Comparison of ENCODE assay signal across 1 cellular context in the genomic region with DNA sequence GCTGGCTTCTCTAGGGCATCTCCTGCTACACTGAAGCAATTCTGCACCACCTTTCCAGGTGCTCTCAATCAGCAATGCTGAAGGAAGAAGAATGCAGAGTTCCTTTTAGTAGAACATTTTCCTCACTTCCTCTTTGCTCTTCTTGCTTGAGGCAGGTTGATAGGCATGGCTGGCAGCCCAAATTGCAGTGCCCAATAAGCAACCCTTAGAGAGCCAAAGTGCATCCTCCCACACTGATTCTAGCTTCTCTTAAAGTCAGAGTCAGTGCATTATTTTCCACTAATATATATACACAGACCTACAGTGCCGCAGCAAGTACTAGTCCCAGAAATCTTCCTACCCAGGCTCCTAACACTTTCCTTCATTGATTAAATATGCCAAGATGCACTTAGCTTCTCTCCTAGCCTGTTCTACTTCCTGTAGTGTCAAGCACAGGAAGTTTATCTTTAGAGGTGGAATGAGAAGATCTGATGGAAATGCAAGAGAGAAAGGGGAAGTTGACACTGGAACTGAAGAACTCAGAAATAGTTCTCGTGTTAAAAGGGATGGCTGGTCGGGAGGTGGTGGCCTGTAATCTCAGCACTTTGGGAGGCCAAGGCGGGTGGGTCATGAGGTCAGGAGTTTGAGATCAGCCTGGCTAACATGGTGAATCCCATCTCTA.
TF ChIP-seq lines count a peak whose summit lies in the region.

No MANE protein-coding gene starts in this region.

TF ChIP-seq in K562, 482 proteins besides CTCF, POLR2A, EP300 and RAD21 (continued from another document):
- TF ChIP-seq MGA (IDR thresholded peaks at IDR 0.05) (no peak), OTX1 (CRISPR knock-in tag; IDR thresholded peaks at IDR 0.05) (0 out of 2 replicates have a peak, but pooled peaks have one; percentile 18), PTBP1 (IDR thresholded peaks at IDR 0.05; ENCODE audit: low read depth, low read length) (no peak), ELF4 (CRISPR knock-in tag; IDR thresholded peaks at IDR 0.05) (0 out of 2 replicates have a peak, but pooled peaks have one; percentile 52), GABPA (tag; conservative IDR thresholded peaks at IDR 0.05; ENCODE audit: low read depth) (peak; percentile 57)
